ENCODE assay signal across 40 cellular contexts in the genomic region with DNA sequence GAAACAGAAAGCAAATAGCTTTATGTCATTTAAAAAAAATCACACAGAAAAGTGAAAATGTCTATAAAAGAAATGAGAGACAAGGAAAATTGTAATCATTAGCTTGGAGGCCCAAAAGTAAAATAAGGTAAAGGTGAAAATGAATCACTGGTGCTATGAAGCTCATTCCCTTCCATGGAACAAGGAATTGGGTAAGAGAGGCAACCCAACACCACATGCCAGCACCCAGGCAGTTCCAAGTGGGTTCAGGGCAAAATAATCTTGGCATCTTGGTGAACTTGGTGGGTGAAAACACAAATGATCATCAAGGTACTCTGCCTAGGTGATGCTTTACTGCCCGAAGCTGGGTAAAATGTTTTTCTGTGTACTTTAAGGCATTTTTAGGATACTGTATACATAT. TPM values are rescaled to one million over a fixed set of nuclear protein-coding genes. Genes with fewer than 3 reads are reported as not detected.
"Had no signal": no experiment of that assay in that cellular context is flagged by ENCODE, and none has a peak within 500 bp of the region (broad histone marks: within the 10 kb centered on the region; RNA-seq: fewer than 3 reads in every experiment).

No MANE protein-coding gene starts in this region.

- H3K36me3 ChIP-seq: adrenal gland, ascending aorta, brain microvascular endothelial cell, breast epithelium, cardiac muscle cell had no signal

- H3K9me3 ChIP-seq: adrenal gland, ascending aorta, body of pancreas, breast epithelium had no signal

- H3K4me3 ChIP-seq: adrenal gland, ascending aorta, body of pancreas, breast epithelium, cardiac muscle cell had no signal

- H3K27ac ChIP-seq: adrenal gland, ascending aorta, body of pancreas, brain microvascular endothelial cell, breast epithelium, cardiac muscle cell had no signal

- H3K4me1 ChIP-seq: adrenal gland, ascending aorta, body of pancreas, breast epithelium had no signal

- ATAC-seq: activated naive CD4-positive, alpha-beta T cell treated with anti-CD3 and anti-CD28 coated beads, Interleukin-2, amount 50 U/mL, for 72 hours; activated naive CD8-positive, alpha-beta T cell treated with anti-CD3 and anti-CD28 coated beads, Interleukin-2, amount 50 U/mL, for 24 hours; activated T-cell treated with anti-CD3 and anti-CD28 coated beads, Interleukin-2, amount 50 U/mL, for 4 hours; activated T-cell treated with anti-CD3 and anti-CD28 coated beads, Interleukin-2, amount 50 U/mL, for 72 hours; activated T-helper 17 cell treated with anti-CD3 and anti-CD28 coated beads, Interleukin-2, amount 50 U/mL, for 72 hours; body of pancreas had no signal

- DNase-seq: activated effector memory CD4-positive, alpha-beta T cell treated with anti-CD3 and anti-CD28 coated beads, Interleukin-2, amount 50 U/mL, for 16 hours; activated effector memory CD4-positive, alpha-beta T cell treated with Interleukin-2 at 50 U/mL for 16 hours; activated gamma-delta T cell; activated gamma-delta T cell treated with Interleukin-2 at 50 U/mL for 16 hours; activated naive CD4-positive, alpha-beta T cell; activated naive CD4-positive, alpha-beta T cell treated with anti-CD3 and anti-CD28 coated beads for 36 hours; activated naive CD4-positive, alpha-beta T cell treated with anti-CD3 and anti-CD28 coated beads, Interleukin-2, amount 10 ng/mL, durations not matched to agents 7 days and 5 days; activated naive CD4-positive, alpha-beta T cell treated with anti-CD3 and anti-CD28 coated beads, Interleukin-2, amount 50 U/mL, for 16 hours; activated naive CD4-positive, alpha-beta T cell treated with Interleukin-2 at 50 U/mL for 16 hours; activated naive CD8-positive, alpha-beta T cell treated with anti-CD3 and anti-CD28 coated beads for 36 hours; activated naive CD8-positive, alpha-beta T cell treated with anti-CD3 and anti-CD28 coated beads, Interleukin-2, amount 10 ng/mL, durations not matched to agents 7 days and 5 days; activated naive CD8-positive, alpha-beta T cell treated with anti-CD3 and anti-CD28 coated beads, Interleukin-2, amount 50 U/mL, for 24 hours; activated T-cell treated with anti-CD3 and anti-CD28 coated beads, Interleukin-2, amount 50 U/mL, for 1 hour; activated T-cell treated with anti-CD3 and anti-CD28 coated beads, Interleukin-2, amount 50 U/mL, for 24 hours; activated T-cell treated with anti-CD3 and anti-CD28 coated beads, Interleukin-2, amount 50 U/mL, for 4 hours; activated T-cell treated with anti-CD3 and anti-CD28 coated beads, Interleukin-2, amount 50 U/mL, for 48 hours; activated T-cell treated with anti-CD3 and anti-CD28 coated beads, Interleukin-2, amount 50 U/mL, for 72 hours; adrenal gland; amniotic stem cell; amygdala; anterior cingulate cortex; aorta; body of pancreas; brain microvascular endothelial cell; caudate nucleus; central memory CD4-positive, alpha-beta T cell; cerebellar nuclear complex had no signal

- H3K27me3 ChIP-seq: adrenal gland, ascending aorta, body of pancreas, brain microvascular endothelial cell, breast epithelium, cardiac muscle cell had no signal

RNA-seq across cellular contexts. Expression of a gene that starts 16.7 kb away (rescaled TPM):
- total RNA-seq: activated naive CD4-positive, alpha-beta T cell treated with anti-CD3 and anti-CD28 coated beads for 36 hours; activated naive CD4-positive, alpha-beta T cell treated with anti-CD3 and anti-CD28 coated beads, Interleukin-2, amount 50 U/mL, for 72 hours; activated naive CD8-positive, alpha-beta T cell treated with anti-CD3 and anti-CD28 coated beads for 36 hours; activated naive CD8-positive, alpha-beta T cell treated with anti-CD3 and anti-CD28 coated beads, Interleukin-2, amount 10 ng/mL, durations not matched to agents 7 days and 5 days; activated T-cell treated with anti-CD3 and anti-CD28 coated beads, Interleukin-2, amount 50 U/mL, for 4 hours; activated T-cell treated with anti-CD3 and anti-CD28 coated beads, Interleukin-2, amount 50 U/mL, for 72 hours; activated T-helper 1 cell treated with anti-CD3 and anti-CD28 coated beads, Interleukin-12 subunit alpha, Interleukin-12 subunit beta, Interleukin-2, Interleukin-4 antibody, amounts not matched to agents 30 ng/mL and 10 ng/mL and 1 ng/mL, durations not matched to agents 14 hours and 24 hours and 36 hours; activated T-helper 17 cell treated with anti-CD3 and anti-CD28 coated beads, Interleukin-2, amount 50 U/mL, for 72 hours; activated T-helper 2 cell treated with anti-CD3 and anti-CD28 coated beads, Interferon-gamma antibody, Interleukin-2, Interleukin-4, amounts not matched to agents 10 μg/mL and 5 μg/mL and 100 μg/mL, durations not matched to agents 14 hours and 24 hours and 36 hours; adrenal gland; aorta; ascending aorta; astrocyte; body of pancreas; breast epithelium; bronchial epithelial cell; cardiac muscle cell; cardiac septum; cerebellum; chondrocyte had no signal
- polyA plus RNA-seq: adipose tissue, adrenal gland, aorta, cardiac muscle cell had no signal

RNA-seq across cellular contexts. Expression of a gene that starts 34.4 kb away (rescaled TPM):
- total RNA-seq: activated T-helper 17 cell treated with anti-CD3 and anti-CD28 coated beads, Interleukin-2, amount 50 U/mL, for 72 hours had no signal
